ENCODE assay signal across 20 cellular contexts in genomic region chr6:15270402-15270801, GRCh38. TPM values are rescaled to one million over a fixed set of nuclear protein-coding genes. Genes with fewer than 3 reads are reported as not detected.
DNase-seq lines count a peak whose midpoint lies in the region; ATAC-seq and TF ChIP-seq lines count a peak whose summit lies in the region.
"Had no signal": no experiment of that assay in that cellular context is flagged by ENCODE, and none has a peak within 500 bp of the region (broad histone marks: within the 10 kb centered on the region; RNA-seq: fewer than 3 reads in every experiment).

No MANE protein-coding gene starts in this region.

- H3K27ac ChIP-seq in testis: peak overlapping the region; percentile 15 to 79

- DNase-seq in activated T-cell treated with anti-CD3 and anti-CD28 coated beads, Interleukin-2, amount 50 U/mL, for 24 hours: no peak
- no peak for DNase-seq in activated T-cell treated with anti-CD3 and anti-CD28 coated beads, Interleukin-2, amount 50 U/mL, for 4 hours
- no peak for DNase-seq in WTC11 (ENCODE audit: low spot score)
- no peak for DNase-seq in mucosa of descending colon
- DNase-seq in testis: no peak
- no peak for DNase-seq in HAP-1 (ENCODE audit: low spot score in 2 of 2)
- DNase-seq in Caco-2: no peak
- DNase-seq: Calu3; CD4-positive, alpha-beta memory T cell; MM.1S; NCI-H1092 treated with DMSO at 0.1 percent for 48 hours; NCI-H146; NCI-H2029 treated with DMSO at 0.1 percent for 48 hours; NCI-H2171; NCI-H446 treated with DMSO at 0.1 percent for 48 hours; NK-92 treated with Interleukin-12 subunit alpha and Interleukin-12 subunit beta, amount 100 ng/mL, for 24 hours had no signal

- TF ChIP-seq POLR2A in testis (IDR thresholded peaks at IDR 0.05): no peak

- 93 to 100% methylated on average over 2 of the region's 2 CpGs for WGBS in testis, 2 donors

- POLR2A ChIA-PET in WTC11 (lab: Charles Lee): no interaction called here
- POLR2A ChIA-PET in Caco-2 (lab: Charles Lee): no interaction called here

- H3K4me1 Mint-ChIP-seq in activated T-cell treated with anti-CD3 and anti-CD28 coated beads, Interleukin-2, amount 50 U/mL, for 24 hours (ENCODE audit: low read depth): peaks cover 92% of the 10 kb centered on the region
- peaks cover 81% of the 10 kb centered on the region for H3K4me1 Mint-ChIP-seq in activated T-cell treated with anti-CD3 and anti-CD28 coated beads, Interleukin-2, amount 50 U/mL, for 4 hours (ENCODE audit: low read depth)
- H3K4me1 Mint-ChIP-seq in WTC11: peaks cover 100% of the 10 kb centered on the region
- peaks cover 6% of the 10 kb centered on the region for H3K4me1 Mint-ChIP-seq in Caco-2 (ENCODE audit: low read depth, unreplicated experiment)

- H3K27me3 ChIP-seq in testis (no peaks in the 10 kb centered on the region), HAP-1 (ENCODE audit: low read depth) (no peaks in the 10 kb centered on the region), Caco-2 (replicated peaks; ENCODE audit: control insufficient read depth, insufficient read depth, low read length) (no peaks in the 10 kb centered on the region)

- H3K4me3 ChIP-seq in mucosa of descending colon (no peak overlapping the region), testis (no peak overlapping the region), HAP-1 (no peak overlapping the region), Caco-2 (ENCODE audit: low read depth, low read length) (no peak overlapping the region)
- H3K4me3 ChIP-seq: GM12878 had no signal

- no peaks in the 10 kb centered on the region for H3K9me3 Mint-ChIP-seq in activated T-cell treated with anti-CD3 and anti-CD28 coated beads, Interleukin-2, amount 50 U/mL, for 24 hours
- H3K9me3 Mint-ChIP-seq in activated T-cell treated with anti-CD3 and anti-CD28 coated beads, Interleukin-2, amount 50 U/mL, for 4 hours: no peaks in the 10 kb centered on the region
- H3K9me3 Mint-ChIP-seq in WTC11 (no peaks in the 10 kb centered on the region), Caco-2 (ENCODE audit: unreplicated experiment) (no peaks in the 10 kb centered on the region)
- H3K9me3 Mint-ChIP-seq: CD4-positive, alpha-beta memory T cell had no signal

- intact Hi-C loops in mucosa of descending colon (cut with DNase I, micrococcal nuclease) (no loop called here), testis (cut with DNase I; ENCODE audit: low total_unique reads) (no loop called here), Caco-2 (cut with micrococcal nuclease; ENCODE audit: unreplicated experiment) (no loop called here)

- no peak for TF ChIP-seq CTCF in WTC11 (IDR thresholded peaks at IDR 0.05)
- no peak for TF ChIP-seq CTCF in mucosa of descending colon (IDR thresholded peaks at IDR 0.05)
- no peak for TF ChIP-seq CTCF in testis (IDR thresholded peaks at IDR 0.05)
- no peak for TF ChIP-seq CTCF in Caco-2 (IDR thresholded peaks at IDR 0.05; ENCODE audit: insufficient read depth in 1 of 2, low read depth in 1 of 2, low read length in 1 of 2, severe bottlenecking in 1 of 2, unreplicated experiment in 1 of 2)

- no peaks in the 10 kb centered on the region for H3K27me3 Mint-ChIP-seq in activated T-cell treated with anti-CD3 and anti-CD28 coated beads, Interleukin-2, amount 50 U/mL, for 24 hours
- H3K27me3 Mint-ChIP-seq in activated T-cell treated with anti-CD3 and anti-CD28 coated beads, Interleukin-2, amount 50 U/mL, for 4 hours (ENCODE audit: low read depth): no peaks in the 10 kb centered on the region
- H3K27me3 Mint-ChIP-seq in WTC11 (ENCODE audit: low read depth) (no peaks in the 10 kb centered on the region), Caco-2 (ENCODE audit: insufficient read depth, unreplicated experiment) (no peaks in the 10 kb centered on the region)
- H3K27me3 Mint-ChIP-seq: B cell; CD4-positive, alpha-beta memory T cell had no signal

- H3K4me3 Mint-ChIP-seq in activated T-cell treated with anti-CD3 and anti-CD28 coated beads, Interleukin-2, amount 50 U/mL, for 24 hours: no peak overlapping the region
- no peak overlapping the region for H3K4me3 Mint-ChIP-seq in activated T-cell treated with anti-CD3 and anti-CD28 coated beads, Interleukin-2, amount 50 U/mL, for 4 hours
- H3K4me3 Mint-ChIP-seq in WTC11: peak overlapping the region; percentile 56
- no peak overlapping the region for H3K4me3 Mint-ChIP-seq in Caco-2 (ENCODE audit: unreplicated experiment)

- BruUV-seq in Caco-2 (replicated peaks; lab: Mats Ljungman, UMichigan): no TSS peak

- H3K9me3 ChIP-seq in mucosa of descending colon (no peaks in the 10 kb centered on the region), testis (no peaks in the 10 kb centered on the region), HAP-1 (no peaks in the 10 kb centered on the region), Caco-2 (no peaks in the 10 kb centered on the region)

- CTCF ChIA-PET in WTC11 (lab: Charles Lee) (no interaction called here), Caco-2 (lab: Charles Lee) (no interaction called here)

- ATAC-seq in activated T-cell treated with anti-CD3 and anti-CD28 coated beads, Interleukin-2, amount 50 U/mL, for 4 hours: no peak
- ATAC-seq in WTC11 (no peak), mucosa of descending colon (peak; percentile 76), GM18519 (IDR thresholded peaks at IDR 0.05; ENCODE audit: low FRiP score, unreplicated experiment) (no peak)
- ATAC-seq: GM12878, Right ventricle myocardium inferior had no signal

- peaks cover 73% of the 10 kb centered on the region for H3K36me3 Mint-ChIP-seq in activated T-cell treated with anti-CD3 and anti-CD28 coated beads, Interleukin-2, amount 50 U/mL, for 24 hours (ENCODE audit: low read depth)
- H3K36me3 Mint-ChIP-seq in activated T-cell treated with anti-CD3 and anti-CD28 coated beads, Interleukin-2, amount 50 U/mL, for 4 hours (ENCODE audit: insufficient read depth): peaks cover 7% of the 10 kb centered on the region
- peaks cover 23% of the 10 kb centered on the region for H3K36me3 Mint-ChIP-seq in WTC11
- no peaks in the 10 kb centered on the region for H3K36me3 Mint-ChIP-seq in Caco-2 (ENCODE audit: insufficient read depth, unreplicated experiment)

- in situ Hi-C loops in HAP-1 (cut with MboI; ENCODE audit: low sequenced_read_pairs): no loop called here

- H3K36me3 ChIP-seq in mucosa of descending colon (ENCODE audit: low read depth): no peaks in the 10 kb centered on the region
- no peaks in the 10 kb centered on the region for H3K36me3 ChIP-seq in testis (ENCODE audit: low read depth, missing control alignments)
- no peaks in the 10 kb centered on the region for H3K36me3 ChIP-seq in HAP-1 (replicated peaks)
- H3K36me3 ChIP-seq in Caco-2 (ENCODE audit: control insufficient read depth, insufficient read depth, low read length): no peaks in the 10 kb centered on the region

- H3K27ac Mint-ChIP-seq in activated T-cell treated with anti-CD3 and anti-CD28 coated beads, Interleukin-2, amount 50 U/mL, for 24 hours: peak overlapping the region; percentile 9
- H3K27ac Mint-ChIP-seq in WTC11 (peak overlapping the region; percentile 92; the same call in 1 of the 2 replicates), Caco-2 (ENCODE audit: unreplicated experiment) (no peak overlapping the region)
- H3K27ac Mint-ChIP-seq: B cell had no signal

- H3K4me1 ChIP-seq in mucosa of descending colon (ENCODE audit: low read depth): peaks cover 20% of the 10 kb centered on the region
- H3K4me1 ChIP-seq in testis: peaks cover 59% of the 10 kb centered on the region
- H3K4me1 ChIP-seq in HAP-1: peaks cover 10% of the 10 kb centered on the region
- H3K4me1 ChIP-seq in Caco-2: peaks cover 8% of the 10 kb centered on the region

TF ChIP-seq in WTC11, 78 proteins besides CTCF, POLR2A, EP300 and RAD21:
- TF ChIP-seq NFYB (CRISPR knock-in tag; conservative IDR thresholded peaks at IDR 0.05; ENCODE audit: low read depth) (no peak), ZBTB21 (CRISPR knock-in tag; IDR thresholded peaks at IDR 0.05; ENCODE audit: borderline replicate concordance) (no peak), NR2C2 (CRISPR knock-in tag; IDR thresholded peaks at IDR 0.05) (no peak), HMGXB4 (CRISPR knock-in tag; IDR thresholded peaks at IDR 0.05) (no peak)

RNA-seq across cellular contexts. Expression of gene JARID2, which starts 24.5 kb away (rescaled TPM):
- total RNA-seq in activated T-cell treated with anti-CD3 and anti-CD28 coated beads, Interleukin-2, amount 50 U/mL, for 4 hours: 10 to 100 TPM; 32.6 to 43.6 (median 37.2) TPM
- total RNA-seq in WTC11 (2021): 166 to 180 TPM (median 167 TPM) in 3 replicates
- total RNA-seq in mucosa of descending colon: 10 to 100 TPM; 10.6 to 11.8 (median 11.4) TPM
- total RNA-seq in testis: 10 to 100 TPM; 53.7 to 60.8 TPM
- polyA plus RNA-seq in testis (ENCODE audit: insufficient read depth, low read depth, low replicate concordance): 36.1 TPM
- total RNA-seq in Caco-2 (2022): 17.0 and 18.3 TPM in 2 replicates
